ENCODE assay signal across 9 cellular contexts in the genomic region with DNA sequence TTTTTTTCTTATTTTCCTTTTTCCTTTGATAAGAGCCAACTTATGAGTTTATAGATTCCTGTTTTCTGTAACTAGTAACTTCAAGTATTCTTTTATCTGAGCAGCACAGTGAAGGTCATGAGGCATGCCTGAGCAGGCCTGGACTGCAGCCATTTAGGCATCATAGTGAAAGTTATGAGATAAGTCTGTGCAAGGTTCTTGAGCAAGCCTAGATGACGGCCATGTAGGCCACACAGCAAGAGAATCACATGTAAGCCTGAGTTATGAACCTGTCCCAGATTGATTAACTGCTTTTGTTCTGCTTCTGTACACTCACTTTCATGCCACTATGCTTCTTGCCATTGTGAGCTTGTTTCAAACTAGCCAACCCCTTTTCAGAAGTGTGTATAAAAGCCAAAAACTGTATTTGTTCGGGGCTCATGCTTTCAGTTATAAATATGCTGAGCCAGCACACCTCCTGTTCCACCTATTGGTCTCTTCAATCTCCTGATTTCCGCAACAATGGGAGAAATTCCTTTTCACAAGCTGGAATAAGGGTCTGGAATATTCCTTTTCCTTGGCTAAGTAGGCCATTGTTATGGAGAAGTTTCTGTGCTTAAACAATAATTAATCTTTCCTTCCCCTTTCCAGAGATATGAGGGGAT.
DNase-seq lines count a peak whose midpoint lies in the region; ATAC-seq and TF ChIP-seq lines count a peak whose summit lies in the region.
"Had no signal": no experiment of that assay in that cellular context is flagged by ENCODE, and none has a peak within 500 bp of the region (broad histone marks: within the 10 kb centered on the region; RNA-seq: fewer than 3 reads in every experiment).

No MANE protein-coding gene starts in this region.

- H3K4me3 ChIP-seq in lower lobe of right lung (no peak overlapping the region), prostate gland (no peak overlapping the region)

- no peak overlapping the region for H3K27ac ChIP-seq in lower lobe of right lung
- no peak overlapping the region for H3K27ac ChIP-seq in prostate gland

- peak; percentile 95 for ATAC-seq in GM18867 (IDR thresholded peaks at IDR 0.05; ENCODE audit: unreplicated experiment)
- peak; percentile 71 for ATAC-seq in HG02759 (IDR thresholded peaks at IDR 0.05; ENCODE audit: unreplicated experiment)
- peak; percentile 41 to 65 for ATAC-seq in lower lobe of right lung
- no peak for ATAC-seq in GM19397 (IDR thresholded peaks at IDR 0.05; ENCODE audit: unreplicated experiment)
- no peak for ATAC-seq in GM18873 (IDR thresholded peaks at IDR 0.05; ENCODE audit: low FRiP score, unreplicated experiment)

- H3K9me3 ChIP-seq in lower lobe of right lung (no peaks in the 10 kb centered on the region), prostate gland (no peaks in the 10 kb centered on the region)

- intact Hi-C loops in lower lobe of right lung (cut with DNase I), result no loop called here
- intact Hi-C loops in prostate gland (cut with DNase I), result no loop called here

- no peak for TF ChIP-seq POLR2A in prostate gland (IDR thresholded peaks at IDR 0.05)

- TF ChIP-seq CTCF in lower lobe of right lung (IDR thresholded peaks at IDR 0.05) (no peak), prostate gland (IDR thresholded peaks at IDR 0.05) (no peak)

- DNase-seq in amniotic epithelial cell (ENCODE audit: low read depth), result peak; percentile 13
- DNase-seq in lower lobe of right lung, result no peak
- DNase-seq in activated gamma-delta T cell (lab: John Stamatoyannopoulos, UW), result no peak
- DNase-seq in prostate gland (ENCODE audit: low spot score), result no peak
- DNase-seq: activated T-cell treated with anti-CD3 and anti-CD28 coated beads for 4 hours had no signal

- WGBS in prostate gland, result 37% methylated on average over 3 of the region's 3 CpGs

- no peaks in the 10 kb centered on the region for H3K27me3 ChIP-seq in lower lobe of right lung (ENCODE audit: low read depth)
- no peaks in the 10 kb centered on the region for H3K27me3 ChIP-seq in prostate gland (replicated peaks; ENCODE audit: insufficient read depth)

- H3K4me1 ChIP-seq in lower lobe of right lung (no peaks in the 10 kb centered on the region), prostate gland (replicated peaks) (no peaks in the 10 kb centered on the region)

- H3K36me3 ChIP-seq in lower lobe of right lung, result no peaks in the 10 kb centered on the region
- no peaks in the 10 kb centered on the region for H3K36me3 ChIP-seq in prostate gland

Comparison
In these comparisons a context has a peak if more than half of its experiments do, and no peak if none do; other contexts are left out.
1. ATAC-seq: peak in GM18867 (single experiment), HG02759 (single experiment) and lower lobe of right lung (2 of 2); none in GM19397 (single experiment) and GM18873 (single experiment).